In genomic region chr11:79439430-79439892, GRCh38 we compare ENCODE assay signal across 8 cellular contexts. TPM values are rescaled to one million over a fixed set of nuclear protein-coding genes. Genes with fewer than 3 reads are reported as not detected.
DNase-seq lines count a peak whose midpoint lies in the region; ATAC-seq and TF ChIP-seq lines count a peak whose summit lies in the region.

No MANE protein-coding gene starts in this region.

- no peaks in the 10 kb centered on the region for H3K9me3 ChIP-seq in adrenal gland (replicated peaks in 1 of 3)
- no peaks in the 10 kb centered on the region for H3K9me3 ChIP-seq in subcutaneous abdominal adipose tissue (ENCODE audit: control insufficient read depth in 5 of 5, low read length in 5 of 5)

- H3K9ac ChIP-seq in subcutaneous abdominal adipose tissue (ENCODE audit: low read length in 5 of 5): peak overlapping the region in 4 of 5 donors; percentile 37 to 88 (median 72)

- peak overlapping the region in 2 of 4 donors; percentile 38 to 75 for H3K4me3 ChIP-seq in adrenal gland
- peak overlapping the region; percentile 61 for H3K4me3 ChIP-seq in iPS-11a (ENCODE audit: low read depth, low read length)
- H3K4me3 ChIP-seq in subcutaneous abdominal adipose tissue (ENCODE audit: low read depth in 1 of 5, low read length in 5 of 5): peak overlapping the region; percentile 61 to 93 (median 77)

- DNase-seq in adrenal gland (peak in 6 of 7 donors; percentile 21 to 53 (median 31)), NCI-H146 (lab: John Stamatoyannopoulos, UW) (no peak), HuH-7.5 (ENCODE audit: low spot score) (no peak), SKM-1 treated with dmso at 0.1 percent for 144 hours (lab: John Stamatoyannopoulos, UW; ENCODE audit: unreplicated experiment) (no peak)

- ATAC-seq in HG02759 (IDR thresholded peaks at IDR 0.05; ENCODE audit: unreplicated experiment): peak; percentile 4
- no peak for ATAC-seq in GM21423 (IDR thresholded peaks at IDR 0.05; ENCODE audit: unreplicated experiment)

- H3K27ac ChIP-seq in adrenal gland: peak overlapping the region in 3 of 5 donors; percentile 62 to 84 (median 84)
- H3K27ac ChIP-seq in subcutaneous abdominal adipose tissue (ENCODE audit: low read depth, low read length): peak overlapping the region; percentile 84

- intact Hi-C loops in adrenal gland (cut with DNase I): no loop called here

- H3K36me3 ChIP-seq in adrenal gland (replicated peaks in 1 of 2) (no peaks in the 10 kb centered on the region), subcutaneous abdominal adipose tissue (ENCODE audit: control insufficient read depth in 5 of 5, insufficient read depth in 5 of 5, low read length in 5 of 5) (no peaks in the 10 kb centered on the region)

- peaks cover 17% of the 10 kb centered on the region for H3K27me3 ChIP-seq in adrenal gland
- H3K27me3 ChIP-seq in subcutaneous abdominal adipose tissue (ENCODE audit: control insufficient read depth in 5 of 5, insufficient read depth in 4 of 5, low read length in 5 of 5): peaks cover 0 to 31% (median 21%) of the 10 kb centered on the region in 5 donors

- no peak for TF ChIP-seq POLR2A in adrenal gland (IDR thresholded peaks at IDR 0.05)

- H3K4me1 ChIP-seq in adrenal gland (replicated peaks in 1 of 2) (peaks cover 22 to 43% of the 10 kb centered on the region in 2 donors), subcutaneous abdominal adipose tissue (ENCODE audit: control insufficient read depth in 5 of 5, insufficient read depth in 5 of 5, low read length in 5 of 5) (peaks cover 1 to 67% (median 58%) of the 10 kb centered on the region in 5 donors)

- 2 to 8% (median 4%) methylated on average over 8 to 22 of the region's 22 CpGs for WGBS in adrenal gland, 4 donors

- TF ChIP-seq CTCF in adrenal gland (IDR thresholded peaks at IDR 0.05): no peak

RNA-seq across cellular contexts. Expression of gene TENM4, which starts 1.4 kb away (rescaled TPM):
- total RNA-seq in adrenal gland: 10 to 100 TPM in 4 of 8 donors, 1 to 10 TPM in 4; 3.3 to 24.9 (median 9.6) TPM
- polyA plus RNA-seq in adrenal gland: 1 to 10 TPM in 2 of 3 donors, under 1 TPM in 1; 0.74 to 3.1 (median 1.6) TPM

Comparison
In these comparisons a context has a peak if more than half of its experiments do, and no peak if none do; other contexts are left out.
1. DNase-seq: peak in adrenal gland (6 of 7); none in NCI-H146 (single experiment), HuH-7.5 (single experiment) and SKM-1 treated with dmso at 0.1 percent for 144 hours (single experiment).